ENCODE assay signal across 9 cellular contexts in genomic region chr18:48828713-48829442, GRCh38.
DNase-seq lines count a peak whose midpoint lies in the region; ATAC-seq and TF ChIP-seq lines count a peak whose summit lies in the region.
"Had no signal": no experiment of that assay in that cellular context is flagged by ENCODE, and none has a peak within 500 bp of the region (broad histone marks: within the 10 kb centered on the region; RNA-seq: fewer than 3 reads in every experiment).

No MANE protein-coding gene starts in this region.

- peak overlapping the region; percentile 36 for H3K4me2 ChIP-seq in parathyroid adenoma (ENCODE audit: low read length)

- no peak for ATAC-seq in HG03378 (IDR thresholded peaks at IDR 0.05; ENCODE audit: unreplicated experiment)
- ATAC-seq in HG03571 (IDR thresholded peaks at IDR 0.05; ENCODE audit: unreplicated experiment), result no peak
- ATAC-seq in GM18861 (IDR thresholded peaks at IDR 0.05; ENCODE audit: unreplicated experiment), result no peak

- H3K4me3 Mint-ChIP-seq in endodermal cell, result no peak overlapping the region

- H3K9ac ChIP-seq in endodermal cell (ENCODE audit: extremely low read depth, low read length, poor library complexity, severe bottlenecking) (no peak overlapping the region), parathyroid adenoma (no peak overlapping the region)

- H3K36me3 ChIP-seq in endodermal cell (ENCODE audit: control insufficient read depth, insufficient read depth, low read length) (no peaks in the 10 kb centered on the region), parathyroid adenoma (ENCODE audit: control insufficient read depth, insufficient read depth, low read length) (no peaks in the 10 kb centered on the region)

- no peak for TF ChIP-seq CTCF in endodermal cell (conservative IDR thresholded peaks at IDR 0.05)
- TF ChIP-seq CTCF in parathyroid adenoma (IDR thresholded peaks at IDR 0.05), result peak; percentile 12

- H3K27me3 Mint-ChIP-seq in endodermal cell (ENCODE audit: insufficient read depth), result no peaks in the 10 kb centered on the region

- H3K4me3 ChIP-seq in endodermal cell (ENCODE audit: low read length), result no peak overlapping the region
- no peak overlapping the region for H3K4me3 ChIP-seq in parathyroid adenoma (ENCODE audit: low read depth, low read length)

- 31 to 68% methylated on average over 7 to 15 of the region's 15 CpGs for WGBS in endodermal cell (ENCODE audit: insufficient coverage in 1 of 2, insufficient read length in 1 of 2), 2 experiments

- H3K4me1 ChIP-seq in endodermal cell (ENCODE audit: control insufficient read depth, insufficient read depth, low read length) (peaks cover 21% of the 10 kb centered on the region), parathyroid adenoma (peaks cover 49% of the 10 kb centered on the region)

- DNase-seq in ELF-1 (ENCODE audit: low read depth, low spot score) (peak; percentile 51), NCI-H2171 treated with DMSO at 0.1 percent for 48 hours (lab: John Stamatoyannopoulos, UW) (peak; percentile 74), endodermal cell (peak; percentile 59), superior temporal gyrus (ENCODE audit: extremely low spot score) (no peak)
- DNase-seq: stimulated activated CD4-positive, alpha-beta T cell treated with anti-CD3 and anti-CD28 coated beads, Interleukin-4, amount 100 ng/mL, for 4 hours had no signal

- peaks cover 4% of the 10 kb centered on the region for H3K36me3 Mint-ChIP-seq in endodermal cell (ENCODE audit: low read depth)

- H3K9me3 ChIP-seq in endodermal cell (ENCODE audit: control insufficient read depth, low read length) (no peaks in the 10 kb centered on the region), parathyroid adenoma (ENCODE audit: control insufficient read depth, low read length) (no peaks in the 10 kb centered on the region)

- peak overlapping the region; percentile 72 for H2AFZ ChIP-seq in parathyroid adenoma

- H3K79me2 ChIP-seq in parathyroid adenoma, result peaks cover 2% of the 10 kb centered on the region

- no peak overlapping the region for H3K27ac Mint-ChIP-seq in endodermal cell

- peaks cover 47% of the 10 kb centered on the region for H3K4me1 Mint-ChIP-seq in endodermal cell

- H3K27ac ChIP-seq in endodermal cell (ENCODE audit: low read depth, low read length) (peak overlapping the region; percentile 94), parathyroid adenoma (peak overlapping the region; percentile 85)

- peaks cover 1% of the 10 kb centered on the region for H3K9me3 Mint-ChIP-seq in endodermal cell

- H3K27me3 ChIP-seq in endodermal cell (ENCODE audit: control insufficient read depth, insufficient read depth, low read length, poor library complexity, severe bottlenecking) (no peaks in the 10 kb centered on the region), parathyroid adenoma (ENCODE audit: control insufficient read depth, insufficient read depth, low read length) (no peaks in the 10 kb centered on the region)
